ENCODE assay signal across 8 cellular contexts in the genomic region with DNA sequence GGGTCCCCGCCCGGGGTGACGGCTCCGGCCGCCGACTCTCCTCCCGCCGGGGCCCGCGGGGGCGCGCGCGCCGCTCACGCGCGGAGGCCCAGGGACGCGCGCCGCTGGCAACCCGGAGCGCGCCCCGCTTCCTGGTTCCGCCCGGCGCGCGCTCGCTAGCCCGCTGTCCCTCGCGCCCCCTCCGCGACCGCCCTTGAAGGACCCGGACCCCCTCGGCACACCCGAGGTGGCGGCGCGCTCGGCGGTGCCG. TPM values are rescaled to one million over a fixed set of nuclear protein-coding genes. Genes with fewer than 3 reads are reported as not detected.
A peak's percentile ranks its signal among the peaks of the same experiment; 100 is the strongest.
DNase-seq lines count a peak whose midpoint lies in the region; ATAC-seq, FAIRE-seq and TF ChIP-seq lines count a peak whose summit lies in the region.

A gene (minus strand): TSS at position 33 of the 250 bp plus-strand sequence. CDS start 44,264 bp downstream, outside the sequence.

- H3K4me3 ChIP-seq in endothelial cell of umbilical vein (replicated peaks in 1 of 3; ENCODE audit: insufficient read depth in 1 of 3, low read depth in 1 of 3, low read length in 3 of 3) = peak within 1 kb of the TSS; percentile 65 to 96 (median 79)

- POLR2A ChIA-PET in endothelial cell of umbilical vein (lab: Charles Lee) = interaction anchor here (0.6 kb wide), 2 partner anchors 28 to 132 kb away, joined by 3 to 4 read pairs; no protein-coding TSS in a partner anchor

- peak within 1 kb of the TSS; percentile 87 for H2AFZ ChIP-seq in endothelial cell of umbilical vein (ENCODE audit: low read depth, low read length)

- peak; percentile 57 for ATAC-seq in HG02970 (IDR thresholded peaks at IDR 0.05; ENCODE audit: low FRiP score, unreplicated experiment)
- ATAC-seq in stimulated activated naive CD8-positive, alpha-beta T cell treated with anti-CD3 and anti-CD28 coated beads, Interleukin-15, Interleukin-2, amounts not matched to agents 100 U/mL and 50 U/mL, for 24 hours = peak; percentile 66

- TF ChIP-seq POLR2A in endothelial cell of umbilical vein (IDR thresholded peaks at IDR 0.05; ENCODE audit: low read depth, low read length) = no peak

- no peaks in the 10 kb centered on the region for H4K20me1 ChIP-seq in endothelial cell of umbilical vein (replicated peaks; ENCODE audit: control insufficient read depth, extremely low read depth, insufficient read depth, low read length)

- H3K4me1 ChIP-seq in endothelial cell of umbilical vein (ENCODE audit: control insufficient read depth, extremely low read depth, insufficient read depth, low read length) = peaks cover 16% of the 10 kb centered on the region

- intact Hi-C loops in endothelial cell of umbilical vein (cut with micrococcal nuclease) = loop anchor here (2.0 to 10.0 kb wide), 2 partner anchors 45 to 141 kb away; no protein-coding TSS in a partner anchor

- no peaks in the 10 kb centered on the region for H3K9me1 ChIP-seq in endothelial cell of umbilical vein (replicated peaks; ENCODE audit: control insufficient read depth, extremely low read depth, insufficient read depth, low read length)

- H3K9ac ChIP-seq in endothelial cell of umbilical vein (replicated peaks; ENCODE audit: extremely low read depth, insufficient read depth, low read length) = peak within 1 kb of the TSS; percentile 84

- H3K79me2 ChIP-seq in endothelial cell of umbilical vein (ENCODE audit: control insufficient read depth, insufficient read depth, low read length) = peaks cover 45% of the 10 kb centered on the region

- H3K4me2 ChIP-seq in endothelial cell of umbilical vein (ENCODE audit: insufficient read depth, low read length) = peak within 1 kb of the TSS; percentile 88

- dilution Hi-C loops in endothelial cell of umbilical vein (cut with MboI; ENCODE audit: extremely low pct_ligation_motif_present, low sequenced_read_pairs) = no loop called here

- DNase-seq in NCI-H2107 treated with DMSO at 0.1 percent for 48 hours (lab: John Stamatoyannopoulos, UW; ENCODE audit: unreplicated experiment) (peak; percentile 14), NCI-H2107 (lab: John Stamatoyannopoulos, UW) (no peak), NOMO-1 treated with DMSO at 0.1 percent for 48 hours (lab: John Stamatoyannopoulos, UW; ENCODE audit: unreplicated experiment) (peak; percentile 48), activated T-cell treated with anti-CD3 and anti-CD28 coated beads for 4 hours (peak; percentile 55), endothelial cell of umbilical vein (ENCODE audit: low read depth, low spot score) (peak; percentile 46), middle frontal gyrus (ENCODE audit: extremely low spot score, low spot score) (peak; percentile 49)
- DNase-seq in stimulated activated naive CD8-positive, alpha-beta T cell treated with anti-CD3 and anti-CD28 coated beads, Interleukin-15, Interleukin-2, amounts not matched to agents 100 U/mL and 50 U/mL, for 24 hours = peak; percentile 76

- no TSS peak for BruUV-seq in endothelial cell of umbilical vein (replicated peaks; lab: Mats Ljungman, UMichigan)

- H3K27ac ChIP-seq in endothelial cell of umbilical vein (ENCODE audit: insufficient read depth, low read depth, low read length) = peak within 1 kb of the TSS; percentile 59

- peak; percentile 55 for FAIRE-seq in endothelial cell of umbilical vein (lab: Jason Lieb, UNC)

- no peaks in the 10 kb centered on the region for H3K36me3 ChIP-seq in endothelial cell of umbilical vein (ENCODE audit: control insufficient read depth in 2 of 2, extremely low read depth in 1 of 2, insufficient read depth in 2 of 2, low read length in 2 of 2)

- CTCF ChIA-PET in endothelial cell of umbilical vein (lab: Charles Lee) = interaction anchor here (1.1 to 2.7 kb wide), 3 partner anchors 25 to 251 kb away, joined by 3 to 35 read pairs (median 6); no protein-coding TSS in a partner anchor

- TF ChIP-seq CTCF in endothelial cell of umbilical vein (IDR thresholded peaks at IDR 0.05; ENCODE audit: extremely low read depth in 1 of 2, insufficient read depth in 1 of 2, low read depth in 1 of 2, low read length in 2 of 2) = no peak

- no peaks in the 10 kb centered on the region for H3K27me3 ChIP-seq in endothelial cell of umbilical vein (ENCODE audit: control insufficient read depth in 2 of 2, insufficient read depth in 2 of 2, low read length in 2 of 2)

- H3K9me3 ChIP-seq in endothelial cell of umbilical vein (replicated peaks; ENCODE audit: control insufficient read depth, insufficient read depth, low read length) = no peaks in the 10 kb centered on the region

TF ChIP-seq in endothelial cell of umbilical vein, 7 proteins besides CTCF, POLR2A, EP300 and RAD21:
- TF ChIP-seq POLR2AphosphoS5 (IDR thresholded peaks at IDR 0.05; ENCODE audit: insufficient read depth, low read depth, low read length) (no peak), FOS (IDR thresholded peaks at IDR 0.05; ENCODE audit: borderline replicate concordance, insufficient read depth, low read length) (no peak), MYC (IDR thresholded peaks at IDR 0.05; ENCODE audit: low read depth, low read length) (no peak), EZH2 (IDR thresholded peaks at IDR 0.05; ENCODE audit: borderline replicate concordance, low read depth, low read length, severe bottlenecking) (no peak), GATA2 (IDR thresholded peaks at IDR 0.05; ENCODE audit: insufficient read depth, insufficient read length, low read depth, low read length) (no peak), JUN (IDR thresholded peaks at IDR 0.05; ENCODE audit: borderline replicate concordance, insufficient read depth, insufficient read length, low read depth) (no peak)
- TF ChIP-seq, protein P1, sequence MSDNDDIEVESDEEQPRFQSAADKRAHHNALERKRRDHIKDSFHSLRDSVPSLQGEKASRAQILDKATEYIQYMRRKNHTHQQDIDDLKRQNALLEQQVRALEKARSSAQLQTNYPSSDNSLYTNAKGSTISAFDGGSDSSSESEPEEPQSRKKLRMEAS (IDR thresholded peaks at IDR 0.05; ENCODE audit: insufficient read depth, insufficient read length) = no peak

RNA-seq across cellular contexts. Expression of the gene that starts here (rescaled TPM):
- total RNA-seq in endothelial cell of umbilical vein = 53.1 and 53.7 TPM in 2 replicates
- 42.0 and 43.3 TPM in 2 replicates for polyA plus RNA-seq in endothelial cell of umbilical vein
- polyA plus RNA-seq in endothelial cell of umbilical vein (2011; cell fraction: cytosol; rRNA removed) = 28.6 and 34.2 TPM in 2 replicates
- 136 and 143 TPM in 2 replicates for polyA plus RNA-seq in endothelial cell of umbilical vein (2011; cell fraction: nucleus; rRNA removed)
- 30.8 and 35.1 TPM in 2 replicates for polyA plus RNA-seq in endothelial cell of umbilical vein (2012)
- polyA minus RNA-seq in endothelial cell of umbilical vein = 54.8 and 62.4 TPM in 2 replicates
- polyA minus RNA-seq in endothelial cell of umbilical vein (2011; cell fraction: cytosol; rRNA and poly(A)+ RNA removed) = 30.0 TPM
- 45.8 and 49.5 TPM in 2 replicates for polyA minus RNA-seq in endothelial cell of umbilical vein (2011; cell fraction: nucleus; rRNA and poly(A)+ RNA removed)
